Comparison of ENCODE assay signal across 8 cellular contexts in the genomic region with DNA sequence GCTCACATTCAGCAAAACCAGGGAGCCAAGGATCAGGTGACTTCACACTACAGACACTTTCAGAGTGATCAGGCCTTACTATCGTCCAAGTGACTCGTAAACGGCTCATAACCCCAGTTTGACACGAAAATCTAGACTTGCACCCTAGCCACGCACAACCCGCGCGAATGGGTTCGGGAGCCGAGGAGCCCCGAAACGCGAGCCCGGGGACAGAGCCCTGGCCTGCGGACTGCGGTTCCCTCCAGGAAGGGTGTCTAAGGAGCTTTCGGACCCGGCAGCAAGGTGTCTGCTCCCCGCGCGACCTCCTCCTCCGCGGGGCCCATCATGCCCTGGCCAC. TPM values are rescaled to one million over a fixed set of nuclear protein-coding genes. Genes with fewer than 3 reads are reported as not detected.
DNase-seq lines count a peak whose midpoint lies in the region; ATAC-seq and TF ChIP-seq lines count a peak whose summit lies in the region.

No MANE protein-coding gene starts in this region.

- no peaks in the 10 kb centered on the region for H3K36me3 ChIP-seq in Caco-2 (ENCODE audit: control insufficient read depth, insufficient read depth, low read length)
- 0 out of 2 replicates have a peak, but pooled peaks cover 7% of the 10 kb centered on the region for H3K36me3 ChIP-seq in OCI-LY1 (ENCODE audit: insufficient read depth, low read length)
- no peaks in the 10 kb centered on the region for H3K36me3 ChIP-seq in upper lobe of right lung

- BruUV-seq in Caco-2 (replicated peaks; lab: Mats Ljungman, UMichigan) = TSS peak; percentile 35

- TF ChIP-seq CTCF in Caco-2 (IDR thresholded peaks at IDR 0.05; ENCODE audit: insufficient read depth in 1 of 2, low read depth in 1 of 2, low read length in 1 of 2, severe bottlenecking in 1 of 2, unreplicated experiment in 1 of 2) = no peak
- no peak; the same call in 1 of the 2 replicates for TF ChIP-seq CTCF in OCI-LY1 (IDR thresholded peaks at IDR 0.05; ENCODE audit: low read length)
- TF ChIP-seq CTCF in upper lobe of right lung (IDR thresholded peaks at IDR 0.05) = no peak

- ATAC-seq in GM19438 (IDR thresholded peaks at IDR 0.05; ENCODE audit: low read depth, unreplicated experiment) (peak; percentile 38), HG03521 (IDR thresholded peaks at IDR 0.05; ENCODE audit: unreplicated experiment) (peak; percentile 16), upper lobe of right lung (peak; percentile 30)

- H3K9me2 ChIP-seq in OCI-LY1 (ENCODE audit: low read depth, low read length) = no peaks in the 10 kb centered on the region

- peak; percentile 62 to 63 for DNase-seq in Caco-2
- peak; percentile 55 for DNase-seq in activated naive CD4-positive, alpha-beta T cell treated with Interleukin-2 at 50 U/mL for 16 hours
- peak; percentile 51 for DNase-seq in foreskin melanocyte
- peak; percentile 12 for DNase-seq in occipital lobe (lab: John Stamatoyannopoulos, UW)
- no peak for DNase-seq in upper lobe of right lung

- peak overlapping the region; percentile 80 for H3K4me3 Mint-ChIP-seq in Caco-2 (ENCODE audit: unreplicated experiment)

- H3K36me3 Mint-ChIP-seq in Caco-2 (ENCODE audit: insufficient read depth, unreplicated experiment) = peaks cover 16% of the 10 kb centered on the region

- peak overlapping the region; percentile 61 for H3K27ac ChIP-seq in OCI-LY1 (ENCODE audit: low read depth, low read length, poor library complexity, severe bottlenecking)
- H3K27ac ChIP-seq in upper lobe of right lung = peak overlapping the region; percentile 97

- H3K4me3 ChIP-seq in Caco-2 (ENCODE audit: low read depth, low read length) (peak overlapping the region; percentile 48), OCI-LY1 (ENCODE audit: low read depth, low read length, poor library complexity, severe bottlenecking) (peak overlapping the region; percentile 86), upper lobe of right lung (peak overlapping the region; percentile 88)

- peak overlapping the region; percentile 74 for H3K4me2 ChIP-seq in OCI-LY1 (ENCODE audit: low read length)

- H3F3A ChIP-seq in OCI-LY1 (ENCODE audit: insufficient read depth, low read length) = no peaks in the 10 kb centered on the region

- no peaks in the 10 kb centered on the region for H4K20me1 ChIP-seq in OCI-LY1 (ENCODE audit: insufficient read depth, low read length)

- POLR2A ChIA-PET in Caco-2 (lab: Charles Lee) = interaction anchor here (0.9 to 1.0 kb wide), 2 partner anchors 85 to 375 kb away, joined by 3 to 10 read pairs; partner anchors contain the start of gene SRSF7

- peak overlapping the region; percentile 94 for H3K27ac Mint-ChIP-seq in Caco-2 (ENCODE audit: unreplicated experiment)

- H2AFZ ChIP-seq in OCI-LY1 (ENCODE audit: low read length) = no peak overlapping the region

- no peaks in the 10 kb centered on the region for H3K27me3 Mint-ChIP-seq in Caco-2 (ENCODE audit: insufficient read depth, unreplicated experiment)

- intact Hi-C loops in Caco-2 (cut with micrococcal nuclease; ENCODE audit: unreplicated experiment) (loop anchor here (2.0 to 5.0 kb wide), 5 partner anchors 60 to 376 kb away; partner anchors contain the start of gene SRSF7), upper lobe of right lung (cut with DNase I) (no loop called here)

- H3K9ac ChIP-seq in OCI-LY1 (ENCODE audit: low read length) = peak overlapping the region; percentile 91

- H3K4me1 ChIP-seq in Caco-2 (peaks cover 21% of the 10 kb centered on the region), OCI-LY1 (ENCODE audit: insufficient read depth, low read length, severe bottlenecking) (peaks cover 40% of the 10 kb centered on the region), upper lobe of right lung (peaks cover 38% of the 10 kb centered on the region)

- H3K4me1 Mint-ChIP-seq in Caco-2 (ENCODE audit: low read depth, unreplicated experiment) = peaks cover 35% of the 10 kb centered on the region

- H3K9me3 Mint-ChIP-seq in Caco-2 (ENCODE audit: unreplicated experiment) = no peaks in the 10 kb centered on the region

- CTCF ChIA-PET in Caco-2 (lab: Charles Lee) = interaction anchor here (0.6 to 2.6 kb wide), 12 partner anchors 10 to 375 kb away, joined by 3 to 16 read pairs (median 4); partner anchors contain the start of gene SRSF7

- no peaks in the 10 kb centered on the region for H3K9me3 ChIP-seq in Caco-2
- H3K9me3 ChIP-seq in OCI-LY1 (ENCODE audit: low read length) = no peaks in the 10 kb centered on the region
- H3K9me3 ChIP-seq in upper lobe of right lung = no peaks in the 10 kb centered on the region

- peaks cover 52% of the 10 kb centered on the region for H3K79me2 ChIP-seq in OCI-LY1 (ENCODE audit: insufficient read depth, low read length)

- no peaks in the 10 kb centered on the region for H3K27me3 ChIP-seq in Caco-2 (replicated peaks; ENCODE audit: control insufficient read depth, insufficient read depth, low read length)
- H3K27me3 ChIP-seq in OCI-LY1 (ENCODE audit: insufficient read depth, low read length) = no peaks in the 10 kb centered on the region
- H3K27me3 ChIP-seq in upper lobe of right lung = no peaks in the 10 kb centered on the region

RNA-seq across cellular contexts. Expression of gene ATL2, which starts 0.8 kb away (rescaled TPM):
- total RNA-seq in Caco-2 (2022) (107 and 113 TPM in 2 replicates), occipital lobe (144 TPM), upper lobe of right lung (69.1 TPM)
